In the genomic region with DNA sequence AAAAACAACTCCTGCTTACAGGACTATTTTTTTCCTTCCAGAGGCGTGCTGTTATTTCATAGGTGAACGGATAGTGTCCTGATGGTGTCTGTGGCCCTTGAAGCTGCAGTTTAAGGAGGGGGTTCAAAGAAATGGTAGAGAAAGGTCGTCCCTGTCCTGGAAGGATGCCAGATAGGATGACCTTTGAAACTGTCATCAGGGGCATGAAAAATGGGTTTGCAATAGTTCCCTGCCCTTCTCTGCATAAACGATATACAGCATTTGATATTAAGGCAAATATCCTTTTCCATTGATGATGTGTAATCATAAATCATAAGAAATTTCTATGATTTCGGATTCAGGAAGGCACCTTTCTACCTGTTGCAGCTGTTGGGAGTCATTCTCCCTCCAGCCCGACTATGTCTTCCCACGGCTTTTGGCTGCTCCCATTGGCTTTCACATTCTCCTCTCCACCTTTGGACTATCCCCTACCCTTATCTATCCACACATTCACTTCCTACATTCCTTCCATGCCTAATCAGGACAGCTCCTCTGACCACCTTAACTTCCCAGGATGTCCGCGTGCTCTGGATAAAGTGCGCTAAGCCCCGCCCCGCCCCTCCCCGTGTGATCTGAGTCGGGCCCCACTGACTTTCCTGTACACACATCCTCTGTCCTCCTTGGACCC, we compare ENCODE assay signal across 1 cellular context.
TF ChIP-seq lines count a peak whose summit lies in the region.

No MANE protein-coding gene starts in this region.

TF ChIP-seq in WTC11, 78 proteins besides CTCF, POLR2A, EP300 and RAD21 (continued from another document):
- TF ChIP-seq, protein P1, sequence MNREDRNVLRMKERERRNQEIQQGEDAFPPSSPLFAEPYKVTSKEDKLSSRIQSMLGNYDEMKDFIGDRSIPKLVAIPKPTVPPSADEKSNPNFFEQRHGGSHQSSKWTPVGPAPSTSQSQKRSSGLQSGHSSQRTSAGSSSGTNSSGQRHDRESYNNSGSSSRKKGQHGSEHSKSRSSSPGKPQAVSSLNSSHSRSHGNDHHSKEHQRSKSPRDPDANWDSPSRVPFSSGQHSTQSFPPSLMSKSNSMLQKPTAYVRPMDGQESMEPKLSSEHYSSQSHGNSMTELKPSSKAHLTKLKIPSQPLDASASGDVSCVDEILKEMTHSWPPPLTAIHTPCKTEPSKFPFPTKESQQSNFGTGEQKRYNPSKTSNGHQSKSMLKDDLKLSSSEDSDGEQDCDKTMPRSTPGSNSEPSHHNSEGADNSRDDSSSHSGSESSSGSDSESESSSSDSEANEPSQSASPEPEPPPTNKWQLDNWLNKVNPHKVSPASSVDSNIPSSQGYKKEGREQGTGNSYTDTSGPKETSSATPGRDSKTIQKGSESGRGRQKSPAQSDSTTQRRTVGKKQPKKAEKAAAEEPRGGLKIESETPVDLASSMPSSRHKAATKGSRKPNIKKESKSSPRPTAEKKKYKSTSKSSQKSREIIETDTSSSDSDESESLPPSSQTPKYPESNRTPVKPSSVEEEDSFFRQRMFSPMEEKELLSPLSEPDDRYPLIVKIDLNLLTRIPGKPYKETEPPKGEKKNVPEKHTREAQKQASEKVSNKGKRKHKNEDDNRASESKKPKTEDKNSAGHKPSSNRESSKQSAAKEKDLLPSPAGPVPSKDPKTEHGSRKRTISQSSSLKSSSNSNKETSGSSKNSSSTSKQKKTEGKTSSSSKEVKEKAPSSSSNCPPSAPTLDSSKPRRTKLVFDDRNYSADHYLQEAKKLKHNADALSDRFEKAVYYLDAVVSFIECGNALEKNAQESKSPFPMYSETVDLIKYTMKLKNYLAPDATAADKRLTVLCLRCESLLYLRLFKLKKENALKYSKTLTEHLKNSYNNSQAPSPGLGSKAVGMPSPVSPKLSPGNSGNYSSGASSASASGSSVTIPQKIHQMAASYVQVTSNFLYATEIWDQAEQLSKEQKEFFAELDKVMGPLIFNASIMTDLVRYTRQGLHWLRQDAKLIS (CRISPR knock-in tag; IDR thresholded peaks at IDR 0.05; ENCODE audit: borderline replicate concordance) = no peak
- no peak for TF ChIP-seq TP53 (CRISPR knock-in tag; IDR thresholded peaks at IDR 0.05)
- TF ChIP-seq GTF2I (CRISPR knock-in tag; conservative IDR thresholded peaks at IDR 0.05) = no peak
